In the genomic region with DNA sequence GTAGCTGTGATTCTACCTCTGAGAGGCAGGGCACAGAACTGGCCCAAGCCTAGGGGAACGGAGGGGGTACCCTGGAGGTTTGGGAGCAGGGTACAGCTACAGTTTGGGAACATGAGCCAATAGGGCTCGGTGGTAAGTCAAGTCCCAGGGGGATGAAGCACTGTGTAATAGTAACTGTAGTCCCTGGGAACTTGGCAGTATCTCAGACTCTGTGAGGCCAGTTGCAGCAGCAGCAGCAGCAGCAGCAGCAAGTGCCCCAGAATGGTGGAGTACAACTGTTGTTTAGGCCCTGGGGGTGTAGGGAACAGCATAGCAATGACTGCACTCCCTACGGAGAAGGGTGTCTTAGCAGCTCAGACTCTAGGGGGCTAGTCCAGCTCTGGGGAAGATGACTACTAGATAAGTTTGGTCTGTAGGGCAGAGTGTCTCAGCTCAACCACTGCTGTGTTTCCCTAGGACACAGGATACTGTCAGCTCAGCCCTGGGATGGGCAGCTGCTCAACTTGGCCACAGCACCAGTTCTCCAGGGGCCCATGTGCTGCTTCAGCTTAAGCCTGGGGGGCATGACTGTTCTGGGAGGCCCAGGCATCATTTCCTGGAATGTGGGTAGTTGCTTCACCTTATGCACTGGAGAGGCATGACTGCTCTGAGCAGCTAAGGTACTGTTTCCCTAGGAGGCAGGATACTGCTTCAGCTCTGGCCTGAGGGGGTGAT, we compare ENCODE assay signal across 17 cellular contexts. TPM values are rescaled to one million over a fixed set of nuclear protein-coding genes. Genes with fewer than 3 reads are reported as not detected.
DNase-seq lines count a peak whose midpoint lies in the region; ATAC-seq and TF ChIP-seq lines count a peak whose summit lies in the region.
"Had no signal": no experiment of that assay in that cellular context is flagged by ENCODE, and none has a peak within 500 bp of the region (broad histone marks: within the 10 kb centered on the region; RNA-seq: fewer than 3 reads in every experiment).

No MANE protein-coding gene starts in this region.

- H3K27ac ChIP-seq in GM23338 (ENCODE audit: low read depth) = no peak overlapping the region
- peak overlapping the region; percentile 28 for H3K27ac ChIP-seq in RWPE1
- H3K27ac ChIP-seq: coronary artery, gastroesophageal sphincter had no signal

- H3K36me3 ChIP-seq in GM23338 (ENCODE audit: insufficient read depth) = no peaks in the 10 kb centered on the region

- no peaks in the 10 kb centered on the region for H3K9me2 ChIP-seq in GM23338 (ENCODE audit: insufficient read depth)

- no peaks in the 10 kb centered on the region; the same call in 2 of the 3 replicates for H3K36me3 Mint-ChIP-seq in GM23338 (ENCODE audit: low read depth)
- H3K36me3 Mint-ChIP-seq in osteocyte (ENCODE audit: unreplicated experiment) = peaks cover 22% of the 10 kb centered on the region

- no peak overlapping the region for H2AFZ ChIP-seq in GM23338

- H3K4me3 ChIP-seq in GM23338 (no peak overlapping the region), fibroblast of mammary gland (ENCODE audit: control insufficient read depth, low read depth, low read length) (no peak overlapping the region)
- H3K4me3 ChIP-seq: coronary artery, gastroesophageal sphincter, K562 had no signal

- H3K4me1 ChIP-seq in GM23338 (ENCODE audit: insufficient read depth) = no peaks in the 10 kb centered on the region
- H3K4me1 ChIP-seq: gastroesophageal sphincter had no signal

- H3K27ac Mint-ChIP-seq in GM23338 (no peak overlapping the region; the same call in 1 of the 2 replicates), osteocyte (ENCODE audit: unreplicated experiment) (peak overlapping the region; percentile 83)
- H3K27ac Mint-ChIP-seq: activated naive CD4-positive, alpha-beta T cell treated with anti-CD3 and anti-CD28 coated beads, Interleukin-2, amount 50 U/mL, for 72 hours; CD8-positive, alpha-beta T cell had no signal

- no peaks in the 10 kb centered on the region for H3K79me2 ChIP-seq in GM23338 (replicated peaks; ENCODE audit: insufficient read depth)

- 0 out of 2 replicates have a peak, but pooled peaks cover 2% of the 10 kb centered on the region for H4K20me1 ChIP-seq in GM23338 (replicated peaks; ENCODE audit: insufficient read depth)

- H3K4me3 Mint-ChIP-seq in GM23338 (no peak overlapping the region), osteocyte (ENCODE audit: unreplicated experiment) (no peak overlapping the region)
- H3K4me3 Mint-ChIP-seq: CD8-positive, alpha-beta T cell; naive B cell had no signal

- no peaks in the 10 kb centered on the region for H3K27me3 ChIP-seq in GM23338 (ENCODE audit: insufficient read depth)
- H3K27me3 ChIP-seq: gastroesophageal sphincter had no signal

- H3K4me1 Mint-ChIP-seq in GM23338 (no peaks in the 10 kb centered on the region), osteocyte (ENCODE audit: unreplicated experiment) (peaks cover 24% of the 10 kb centered on the region)

- H3K9me3 Mint-ChIP-seq in GM23338 (no peaks in the 10 kb centered on the region), osteocyte (ENCODE audit: unreplicated experiment) (no peaks in the 10 kb centered on the region)
- H3K9me3 Mint-ChIP-seq: activated naive CD4-positive, alpha-beta T cell treated with anti-CD3 and anti-CD28 coated beads, Interleukin-2, amount 50 U/mL, for 72 hours; CD8-positive, alpha-beta T cell; naive B cell had no signal

- CTCF ChIA-PET in RWPE1 (lab: Yijun Ruan, JAX) = interaction anchor here (0.5 kb wide), 2 partner anchors 9 to 43 kb away, joined by 3 read pairs; no protein-coding TSS in a partner anchor

- H3K27me3 Mint-ChIP-seq in GM23338 (ENCODE audit: insufficient read depth, low read depth, poor library complexity) (no peaks in the 10 kb centered on the region), osteocyte (ENCODE audit: unreplicated experiment) (no peaks in the 10 kb centered on the region)
- H3K27me3 Mint-ChIP-seq: naive B cell had no signal

- DNase-seq in GM23338 (ENCODE audit: low spot score) (no peak), RWPE1 (ENCODE audit: low spot score) (peak; percentile 60), fibroblast of mammary gland (ENCODE audit: low read depth) (peak; percentile 69), osteocyte (ENCODE audit: extremely low spot score, unreplicated experiment) (peak; percentile 87), cerebellum (ENCODE audit: low spot score) (no peak), superior temporal gyrus (ENCODE audit: extremely low spot score) (no peak)
- DNase-seq: activated CD8-positive, alpha-beta memory T cell treated with anti-CD3 and anti-CD28 coated beads, Interleukin-2, amount 50 U/mL, for 4 hours; CD8-positive, alpha-beta T cell; GF-D8; naive B cell; NCI-H2029 had no signal

- TF ChIP-seq CTCF in GM23338 (conservative IDR thresholded peaks at IDR 0.05; ENCODE audit: low read depth in 2 of 2) = no peak
- no peak for TF ChIP-seq CTCF in RWPE1 (conservative IDR thresholded peaks at IDR 0.05; ENCODE audit: low read depth)
- TF ChIP-seq CTCF in fibroblast of mammary gland (conservative IDR thresholded peaks at IDR 0.05; ENCODE audit: control insufficient read depth, insufficient read depth, low read depth, low read length) = no peak
- no peak for TF ChIP-seq CTCF in osteocyte (IDR thresholded peaks at IDR 0.05)

- POLR2A ChIA-PET in RWPE1 (lab: Yijun Ruan, JAX; ENCODE audit: low non-redundant PET) = interaction anchor here (0.6 kb wide), 1 partner anchor 161 kb away, joined by 3 read pairs; no protein-coding TSS in a partner anchor

- H3K4me2 ChIP-seq in GM23338 = no peak overlapping the region

- no peaks in the 10 kb centered on the region for H3F3A ChIP-seq in GM23338 (replicated peaks; ENCODE audit: low read depth)

- ATAC-seq in GM23338 (peak; percentile 56), GM21528 (IDR thresholded peaks at IDR 0.05; ENCODE audit: low FRiP score, unreplicated experiment) (no peak), GM19023 (IDR thresholded peaks at IDR 0.05; ENCODE audit: unreplicated experiment) (no peak)
- ATAC-seq: activated naive CD4-positive, alpha-beta T cell treated with anti-CD3 and anti-CD28 coated beads, Interleukin-2, amount 50 U/mL, for 72 hours; CD8-positive, alpha-beta T cell; gastroesophageal sphincter; K562 had no signal

TF ChIP-seq in GM23338, 12 proteins besides CTCF, POLR2A, EP300 and RAD21:
- TF ChIP-seq CREB1 (CRISPR knock-in tag; IDR thresholded peaks at IDR 0.05; ENCODE audit: low read depth) (no peak), EZH2 (IDR thresholded peaks at IDR 0.05; ENCODE audit: low read depth, unreplicated experiment) (no peak), JUNB (IDR thresholded peaks at IDR 0.05; ENCODE audit: unreplicated experiment) (no peak)

RNA-seq across cellular contexts. Expression of a gene that starts 20.5 kb away (rescaled TPM):
- total RNA-seq in GM23338 (2014; rRNA removed; shearing (Covaris generic)) = 1.6 and 3.3 TPM in 2 replicates
- 1.1 and 1.7 TPM in 2 replicates for polyA plus RNA-seq in GM23338 (2016; fragmentation: Nextera tagmentation; extraction: Ambion mirVana)
- total RNA-seq in osteocyte = 16.6 and 17.0 TPM in 2 replicates
- 21.7 TPM for total RNA-seq in cerebellum

RNA-seq across cellular contexts. Expression of a gene that starts 21.1 kb away (rescaled TPM):
- total RNA-seq in GM23338 (2014; rRNA removed; shearing (Covaris generic)) = 98.1 and 118 TPM in 2 replicates
- polyA plus RNA-seq in GM23338 (2016; fragmentation: Nextera tagmentation; extraction: Ambion mirVana) = 233 and 240 TPM in 2 replicates
- total RNA-seq in osteocyte (47.9 and 49.3 TPM in 2 replicates), cerebellum (22.9 TPM)

Comparison
In these comparisons a context has a peak if more than half of its experiments do, and no peak if none do; other contexts are left out.
1. DNase-seq: peak in RWPE1 (single experiment), fibroblast of mammary gland (single experiment) and osteocyte (single experiment); none in GM23338 (single experiment), cerebellum (single experiment) and superior temporal gyrus (single experiment).